20 cellular contexts compared by ENCODE assay signal in genomic region chr15:57018151-57018550, GRCh38.
A peak's percentile ranks its signal among the peaks of the same experiment; 100 is the strongest.
DNase-seq lines count a peak whose midpoint lies in the region; FAIRE-seq and TF ChIP-seq lines count a peak whose summit lies in the region.
"Had no signal": no experiment of that assay in that cellular context is flagged by ENCODE, and none has a peak within 500 bp of the region (broad histone marks: within the 10 kb centered on the region; RNA-seq: fewer than 3 reads in every experiment).

No MANE protein-coding gene starts in this region.

- peaks cover 22% of the 10 kb centered on the region for H3K4me1 Mint-ChIP-seq in nephron

- CTCF ChIA-PET in HEK293 (lab: Yijun Ruan, JAX) = interaction anchor here (0.6 kb wide), 1 partner anchor 95 kb away, joined by 3 read pairs; no protein-coding TSS in a partner anchor

- FAIRE-seq in GM19239 (lab: Jason Lieb, UNC) = no peak
- FAIRE-seq: A204.1, D721Med had no signal

- peaks cover 11% of the 10 kb centered on the region for H3K9me3 Mint-ChIP-seq in nephron
- H3K9me3 Mint-ChIP-seq: CD8-positive, alpha-beta T cell had no signal

- POLR2A ChIA-PET in HEK293 (lab: Yijun Ruan, JAX) = no interaction called here

- H3K27ac Mint-ChIP-seq in nephron = peak overlapping the region in 2 of 3 experiments; percentile 13 to 44
- H3K27ac Mint-ChIP-seq: CD8-positive, alpha-beta T cell had no signal

- H3K9me3 ChIP-seq in HEK293 (ENCODE audit: control insufficient read depth, insufficient read depth, low read depth, low read length) = no peaks in the 10 kb centered on the region

- H3K4me3 ChIP-seq in AG10803 (ENCODE audit: low read length) (no peak overlapping the region), HEK293 (ENCODE audit: low read depth, low read length) (no peak overlapping the region), epithelial cell of esophagus (ENCODE audit: low read length) (no peak overlapping the region)
- H3K4me3 ChIP-seq: BLaER1 treated with 17β-estradiol and CSF1 and Interleukin-3, amounts not matched to agents 10 nM and 100 nM; HAP-1 had no signal

- peaks cover 32% of the 10 kb centered on the region for H3K36me3 Mint-ChIP-seq in nephron (ENCODE audit: low read depth)

- no peak overlapping the region for H3K4me3 Mint-ChIP-seq in nephron
- H3K4me3 Mint-ChIP-seq: CD8-positive, alpha-beta T cell had no signal

- TF ChIP-seq CTCF in AG10803 (conservative IDR thresholded peaks at IDR 0.05; ENCODE audit: low read length) = no peak
- TF ChIP-seq CTCF in HEK293 (tag by site-specific recombination; IDR thresholded peaks at IDR 0.05) = no peak
- TF ChIP-seq CTCF in epithelial cell of esophagus (IDR thresholded peaks at IDR 0.05; ENCODE audit: insufficient read depth, low read depth, low read length, missing control alignments) = no peak
- TF ChIP-seq CTCF in nephron (IDR thresholded peaks at IDR 0.05; ENCODE audit: unreplicated experiment in 3 of 3) = no peak
- TF ChIP-seq CTCF in GM13977 (IDR thresholded peaks at IDR 0.05; ENCODE audit: extremely low read depth, insufficient read depth, missing control alignments) = no peak

- in situ Hi-C loops in GM13977 (cut with MboI; ENCODE audit: low pct_unique_long_range_greater_than_20kb, low sequenced_read_pairs, unreplicated experiment) = no loop called here

- DNase-seq in AG10803 (ENCODE audit: low read depth) (peak; percentile 28), epithelial cell of esophagus (ENCODE audit: low read depth) (peak; percentile 8), GM13977 (ENCODE audit: low spot score) (no peak), NCI-H526 treated with DMSO at 0.1 percent for 48 hours (lab: John Stamatoyannopoulos, UW) (no peak), GM19239 (ENCODE audit: insufficient read length, low spot score) (no peak), SHP77 (lab: John Stamatoyannopoulos, UW) (no peak)
- DNase-seq: CD8-positive, alpha-beta T cell; KBM-7; NCI-H1105 treated with DMSO at 0.1 percent for 48 hours; NCI-H1694; NCI-H510A; NCI-H82; PC-3 had no signal

- H3K4me1 ChIP-seq in HEK293 (ENCODE audit: control insufficient read depth, insufficient read depth, low read length) = peaks cover 11% of the 10 kb centered on the region

- no peak overlapping the region for H3K27ac ChIP-seq in HEK293 (ENCODE audit: extremely low read depth, low read depth, low read length)
- H3K27ac ChIP-seq: BLaER1 treated with 17β-estradiol and CSF1 and Interleukin-3, amounts not matched to agents 10 nM and 100 nM; RWPE1 had no signal

- no peaks in the 10 kb centered on the region for H3K36me3 ChIP-seq in HEK293 (ENCODE audit: control insufficient read depth in 2 of 2, insufficient read depth in 1 of 2, low read length in 2 of 2)
- H3K36me3 ChIP-seq: HAP-1 had no signal

- H3K27me3 Mint-ChIP-seq in nephron (ENCODE audit: low read depth) = no peaks in the 10 kb centered on the region

TF ChIP-seq in HEK293, 187 proteins besides CTCF, POLR2A, EP300 and RAD21:
- TF ChIP-seq ZBTB20 (tag by site-specific recombination; IDR thresholded peaks at IDR 0.05) (no peak), ZNF366 (tag by site-specific recombination; conservative IDR thresholded peaks at IDR 0.05) (no peak), ZNF473 (tag by site-specific recombination; IDR thresholded peaks at IDR 0.05) (no peak), ZNF560 (tag by site-specific recombination; IDR thresholded peaks at IDR 0.05; ENCODE audit: borderline replicate concordance) (no peak), ZNF433 (tag by site-specific recombination; IDR thresholded peaks at IDR 0.05; ENCODE audit: low read depth) (no peak), ZNF513 (tag by site-specific recombination; IDR thresholded peaks at IDR 0.05) (no peak), SCRT1 (tag by site-specific recombination; IDR thresholded peaks at IDR 0.05; ENCODE audit: borderline replicate concordance) (0 out of 2 replicates have a peak, but pooled peaks have one; percentile 38), SCRT2 (tag by site-specific recombination; IDR thresholded peaks at IDR 0.05) (peak; percentile 93), GLIS1 (tag by site-specific recombination; IDR thresholded peaks at IDR 0.05) (no peak), ZNF654 (tag by site-specific recombination; IDR thresholded peaks at IDR 0.05; ENCODE audit: low read depth) (no peak), ZBTB7A (tag by site-specific recombination; IDR thresholded peaks at IDR 0.05; ENCODE audit: low read depth) (no peak), ZNF510 (tag by site-specific recombination; IDR thresholded peaks at IDR 0.05; ENCODE audit: insufficient replicate concordance) (no peak)
- TF ChIP-seq, protein P1, sequence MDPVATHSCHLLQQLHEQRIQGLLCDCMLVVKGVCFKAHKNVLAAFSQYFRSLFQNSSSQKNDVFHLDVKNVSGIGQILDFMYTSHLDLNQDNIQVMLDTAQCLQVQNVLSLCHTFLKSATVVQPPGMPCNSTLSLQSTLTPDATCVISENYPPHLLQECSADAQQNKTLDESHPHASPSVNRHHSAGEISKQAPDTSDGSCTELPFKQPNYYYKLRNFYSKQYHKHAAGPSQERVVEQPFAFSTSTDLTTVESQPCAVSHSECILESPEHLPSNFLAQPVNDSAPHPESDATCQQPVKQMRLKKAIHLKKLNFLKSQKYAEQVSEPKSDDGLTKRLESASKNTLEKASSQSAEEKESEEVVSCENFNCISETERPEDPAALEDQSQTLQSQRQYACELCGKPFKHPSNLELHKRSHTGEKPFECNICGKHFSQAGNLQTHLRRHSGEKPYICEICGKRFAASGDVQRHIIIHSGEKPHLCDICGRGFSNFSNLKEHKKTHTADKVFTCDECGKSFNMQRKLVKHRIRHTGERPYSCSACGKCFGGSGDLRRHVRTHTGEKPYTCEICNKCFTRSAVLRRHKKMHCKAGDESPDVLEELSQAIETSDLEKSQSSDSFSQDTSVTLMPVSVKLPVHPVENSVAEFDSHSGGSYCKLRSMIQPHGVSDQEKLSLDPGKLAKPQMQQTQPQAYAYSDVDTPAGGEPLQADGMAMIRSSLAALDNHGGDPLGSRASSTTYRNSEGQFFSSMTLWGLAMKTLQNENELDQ (tag by site-specific recombination; IDR thresholded peaks at IDR 0.05; ENCODE audit: low read depth) = no peak
- TF ChIP-seq, protein P2, sequence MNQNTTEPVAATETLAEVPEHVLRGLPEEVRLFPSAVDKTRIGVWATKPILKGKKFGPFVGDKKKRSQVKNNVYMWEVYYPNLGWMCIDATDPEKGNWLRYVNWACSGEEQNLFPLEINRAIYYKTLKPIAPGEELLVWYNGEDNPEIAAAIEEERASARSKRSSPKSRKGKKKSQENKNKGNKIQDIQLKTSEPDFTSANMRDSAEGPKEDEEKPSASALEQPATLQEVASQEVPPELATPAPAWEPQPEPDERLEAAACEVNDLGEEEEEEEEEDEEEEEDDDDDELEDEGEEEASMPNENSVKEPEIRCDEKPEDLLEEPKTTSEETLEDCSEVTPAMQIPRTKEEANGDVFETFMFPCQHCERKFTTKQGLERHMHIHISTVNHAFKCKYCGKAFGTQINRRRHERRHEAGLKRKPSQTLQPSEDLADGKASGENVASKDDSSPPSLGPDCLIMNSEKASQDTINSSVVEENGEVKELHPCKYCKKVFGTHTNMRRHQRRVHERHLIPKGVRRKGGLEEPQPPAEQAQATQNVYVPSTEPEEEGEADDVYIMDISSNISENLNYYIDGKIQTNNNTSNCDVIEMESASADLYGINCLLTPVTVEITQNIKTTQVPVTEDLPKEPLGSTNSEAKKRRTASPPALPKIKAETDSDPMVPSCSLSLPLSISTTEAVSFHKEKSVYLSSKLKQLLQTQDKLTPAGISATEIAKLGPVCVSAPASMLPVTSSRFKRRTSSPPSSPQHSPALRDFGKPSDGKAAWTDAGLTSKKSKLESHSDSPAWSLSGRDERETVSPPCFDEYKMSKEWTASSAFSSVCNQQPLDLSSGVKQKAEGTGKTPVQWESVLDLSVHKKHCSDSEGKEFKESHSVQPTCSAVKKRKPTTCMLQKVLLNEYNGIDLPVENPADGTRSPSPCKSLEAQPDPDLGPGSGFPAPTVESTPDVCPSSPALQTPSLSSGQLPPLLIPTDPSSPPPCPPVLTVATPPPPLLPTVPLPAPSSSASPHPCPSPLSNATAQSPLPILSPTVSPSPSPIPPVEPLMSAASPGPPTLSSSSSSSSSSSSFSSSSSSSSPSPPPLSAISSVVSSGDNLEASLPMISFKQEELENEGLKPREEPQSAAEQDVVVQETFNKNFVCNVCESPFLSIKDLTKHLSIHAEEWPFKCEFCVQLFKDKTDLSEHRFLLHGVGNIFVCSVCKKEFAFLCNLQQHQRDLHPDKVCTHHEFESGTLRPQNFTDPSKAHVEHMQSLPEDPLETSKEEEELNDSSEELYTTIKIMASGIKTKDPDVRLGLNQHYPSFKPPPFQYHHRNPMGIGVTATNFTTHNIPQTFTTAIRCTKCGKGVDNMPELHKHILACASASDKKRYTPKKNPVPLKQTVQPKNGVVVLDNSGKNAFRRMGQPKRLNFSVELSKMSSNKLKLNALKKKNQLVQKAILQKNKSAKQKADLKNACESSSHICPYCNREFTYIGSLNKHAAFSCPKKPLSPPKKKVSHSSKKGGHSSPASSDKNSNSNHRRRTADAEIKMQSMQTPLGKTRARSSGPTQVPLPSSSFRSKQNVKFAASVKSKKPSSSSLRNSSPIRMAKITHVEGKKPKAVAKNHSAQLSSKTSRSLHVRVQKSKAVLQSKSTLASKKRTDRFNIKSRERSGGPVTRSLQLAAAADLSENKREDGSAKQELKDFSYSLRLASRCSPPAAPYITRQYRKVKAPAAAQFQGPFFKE (tag by site-specific recombination; IDR thresholded peaks at IDR 0.05; ENCODE audit: borderline replicate concordance) = no peak

Comparison
In these comparisons a context has a peak if more than half of its experiments do, and no peak if none do; other contexts are left out.
1. DNase-seq: peak in AG10803 (single experiment) and epithelial cell of esophagus (single experiment); none in GM13977 (single experiment), NCI-H526 treated with DMSO at 0.1 percent for 48 hours (single experiment), GM19239 (single experiment) and SHP77 (0 of 2).